26 cellular contexts compared by ENCODE assay signal in the genomic region with DNA sequence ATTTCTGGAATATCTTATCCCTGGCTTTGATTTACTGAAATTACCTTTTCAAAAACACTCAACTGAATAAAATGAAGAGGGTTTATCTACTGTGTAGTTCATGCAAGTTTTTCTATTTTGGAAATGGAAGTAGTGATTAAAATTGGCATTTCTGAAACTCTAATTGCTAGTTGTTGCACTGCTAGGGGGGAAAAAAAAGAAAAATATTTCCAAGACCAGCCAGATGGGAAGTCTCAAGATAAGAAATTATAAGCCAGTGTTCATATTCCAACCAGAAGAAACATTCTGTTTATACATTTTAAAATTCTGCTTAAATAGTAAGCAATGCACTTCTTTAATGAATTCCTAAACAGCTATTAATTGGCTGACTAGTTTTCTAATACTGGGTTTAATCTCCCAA. TPM values are rescaled to one million over a fixed set of nuclear protein-coding genes. Genes with fewer than 3 reads are reported as not detected.
"Had no signal": no experiment of that assay in that cellular context is flagged by ENCODE, and none has a peak within 500 bp of the region (broad histone marks: within the 10 kb centered on the region; RNA-seq: fewer than 3 reads in every experiment).

No MANE protein-coding gene starts in this region.

- H3K36me3 Mint-ChIP-seq: memory B cell; naive B cell; natural killer cell treated with Interleukin-12 subunit alpha and Interleukin-12 subunit beta and Interleukin-15 and Interleukin-18, amount 100 ng/mL, for 72 hours; neural progenitor cell; stimulated activated memory B cell treated with anti-CD40 and anti-IgM and Interleukin-4, amounts not matched to agents 10 μg/mL and 1 μg/mL and 100 μg/mL, for 72 hours had no signal

- H3K9me3 ChIP-seq: gastroesophageal sphincter, heart right ventricle, left lung, prostate gland, spleen, testis, tibial nerve, upper lobe of left lung had no signal

- H3K4me3 Mint-ChIP-seq: dendritic cell treated with granulocyte-macrophage colony-stimulating factor and Interleukin-4, amounts not matched to agents 40 ng/mL and 50 ng/mL, for 4 days; endodermal cell; memory B cell; naive B cell; natural killer cell treated with Interleukin-12 subunit alpha and Interleukin-12 subunit beta and Interleukin-15 and Interleukin-18, amount 100 ng/mL, for 72 hours; neural progenitor cell; stimulated activated memory B cell treated with anti-CD40 and anti-IgM and Interleukin-4, amounts not matched to agents 10 μg/mL and 1 μg/mL and 100 μg/mL, for 72 hours had no signal

- H3K4me1 Mint-ChIP-seq: memory B cell; neural progenitor cell; stimulated activated memory B cell treated with anti-CD40 and anti-IgM and Interleukin-4, amounts not matched to agents 10 μg/mL and 1 μg/mL and 100 μg/mL, for 72 hours had no signal

- H3K4me1 ChIP-seq: foreskin keratinocyte, gastroesophageal sphincter, left lung, prostate gland, spleen, tibial nerve, upper lobe of left lung had no signal

- H3K27ac ChIP-seq: epithelial cell of prostate, foreskin keratinocyte, gastroesophageal sphincter, left lung, neural progenitor cell, prostate gland, skin epidermis, spleen, tibial nerve, upper lobe of left lung had no signal

- H3K27me3 ChIP-seq: neural progenitor cell, spleen, testis, tibial nerve, upper lobe of left lung had no signal

- H3K9me3 Mint-ChIP-seq: dendritic cell treated with granulocyte-macrophage colony-stimulating factor and Interleukin-4, amounts not matched to agents 40 ng/mL and 50 ng/mL, for 4 days; endodermal cell; memory B cell; naive B cell; natural killer cell treated with Interleukin-12 subunit alpha and Interleukin-12 subunit beta and Interleukin-15 and Interleukin-18, amount 100 ng/mL, for 72 hours; neural progenitor cell; stimulated activated memory B cell treated with anti-CD40 and anti-IgM and Interleukin-4, amounts not matched to agents 10 μg/mL and 1 μg/mL and 100 μg/mL, for 72 hours had no signal

- H3K36me3 ChIP-seq: gastroesophageal sphincter, heart right ventricle, left lung, neural progenitor cell, prostate gland, spleen, tibial nerve, upper lobe of left lung had no signal

- H3K4me3 ChIP-seq: gastroesophageal sphincter, heart right ventricle, left lung, lung, neural progenitor cell, prostate gland, skin epidermis, spleen, testis, tibial nerve, upper lobe of left lung had no signal

- H3K27ac Mint-ChIP-seq: dendritic cell treated with granulocyte-macrophage colony-stimulating factor and Interleukin-4, amounts not matched to agents 40 ng/mL and 50 ng/mL, for 4 days; endodermal cell; memory B cell; naive B cell; natural killer cell treated with Interleukin-12 subunit alpha and Interleukin-12 subunit beta and Interleukin-15 and Interleukin-18, amount 100 ng/mL, for 72 hours; neural progenitor cell; stimulated activated memory B cell treated with anti-CD40 and anti-IgM and Interleukin-4, amounts not matched to agents 10 μg/mL and 1 μg/mL and 100 μg/mL, for 72 hours had no signal

- H3K27me3 Mint-ChIP-seq: memory B cell; stimulated activated memory B cell treated with anti-CD40 and anti-IgM and Interleukin-4, amounts not matched to agents 10 μg/mL and 1 μg/mL and 100 μg/mL, for 72 hours had no signal

- DNase-seq: cerebellar nuclear complex; effector CD8-positive, alpha-beta T cell; endodermal cell; foreskin keratinocyte; heart right ventricle; hippocampal formation; left cardiac atrium; left lung; naive B cell; stimulated activated CD4-positive, alpha-beta T cell treated with anti-CD3 and anti-CD28 coated beads, Interleukin-4, amount 100 ng/mL, for 4 hours; stimulated activated naive CD8-positive, alpha-beta T cell treated with anti-CD3 and anti-CD28 coated beads, Interleukin-15, Interleukin-2, amounts not matched to agents 100 U/mL and 50 U/mL, for 24 hours; substantia nigra; testis; upper lobe of left lung had no signal

RNA-seq across cellular contexts. Expression of gene EGR2, which starts 21.1 kb away (rescaled TPM):
- total RNA-seq: foreskin keratinocyte had no signal
